18 cellular contexts compared by ENCODE assay signal in genomic region chr5:87125796-87126195, GRCh38.
DNase-seq lines count a peak whose midpoint lies in the region; ATAC-seq and TF ChIP-seq lines count a peak whose summit lies in the region.
"Had no signal": no experiment of that assay in that cellular context is flagged by ENCODE, and none has a peak within 500 bp of the region (broad histone marks: within the 10 kb centered on the region; RNA-seq: fewer than 3 reads in every experiment).

No MANE protein-coding gene starts in this region.

- H3K9ac ChIP-seq in SK-N-SH (peak overlapping the region; percentile 57; the same call in 1 of the 2 replicates), SK-N-MC (ENCODE audit: insufficient read length) (no peak overlapping the region)

- H3F3A ChIP-seq in SK-N-SH (replicated peaks; ENCODE audit: insufficient read depth), result peaks cover 60% of the 10 kb centered on the region

- no peak overlapping the region for H3K4me3 Mint-ChIP-seq in natural killer cell treated with Interleukin-12 subunit alpha and Interleukin-12 subunit beta and Interleukin-15 and Interleukin-18, amount 100 ng/mL, for 72 hours
- H3K4me3 Mint-ChIP-seq: CD8-positive, alpha-beta T cell had no signal

- H3K27ac Mint-ChIP-seq in natural killer cell treated with Interleukin-12 subunit alpha and Interleukin-12 subunit beta and Interleukin-15 and Interleukin-18, amount 100 ng/mL, for 72 hours, result no peak overlapping the region
- H3K27ac Mint-ChIP-seq: CD8-positive, alpha-beta T cell had no signal

- no peak for TF ChIP-seq RAD21 in SK-N-SH (IDR thresholded peaks at IDR 0.05; ENCODE audit: low read length)

- H3K27ac ChIP-seq in SK-N-SH (ENCODE audit: low read depth in 2 of 2, low read length in 1 of 2) (peak overlapping the region; percentile 60 to 94; a peak in 3 of 4 replicates), SK-N-MC (peak overlapping the region; percentile 15; the same call in 1 of the 2 replicates), osteoblast (ENCODE audit: low read depth, low read length) (no peak overlapping the region)
- H3K27ac ChIP-seq: 22Rv1, C4-2B had no signal

- no peaks in the 10 kb centered on the region for H3K9me2 ChIP-seq in SK-N-SH

- H2AFZ ChIP-seq in SK-N-SH (ENCODE audit: low read depth) (peak overlapping the region; percentile 44), osteoblast (ENCODE audit: low read length) (peak overlapping the region; percentile 5)

- CTCF ChIA-PET in SK-N-SH (lab: Yijun Ruan, JAX), result no interaction called here

- peaks cover 24 to 46% of the 10 kb centered on the region in 2 donors for H3K4me1 Mint-ChIP-seq in natural killer cell treated with Interleukin-12 subunit alpha and Interleukin-12 subunit beta and Interleukin-15 and Interleukin-18, amount 100 ng/mL, for 72 hours (ENCODE audit: low read depth in 2 of 2)

- H3K27me3 ChIP-seq in SK-N-SH (ENCODE audit: insufficient read depth) (no peaks in the 10 kb centered on the region), osteoblast (ENCODE audit: insufficient read depth, low read length) (no peaks in the 10 kb centered on the region)

- H3K9me3 ChIP-seq in SK-N-SH, result no peaks in the 10 kb centered on the region
- H3K9me3 ChIP-seq in SK-N-MC (ENCODE audit: low read depth, low read length), result no peaks in the 10 kb centered on the region
- no peaks in the 10 kb centered on the region for H3K9me3 ChIP-seq in osteoblast (ENCODE audit: low read depth, low read length)
- H3K9me3 ChIP-seq: BE2C, HAP-1 had no signal

- H3K36me3 Mint-ChIP-seq in natural killer cell treated with Interleukin-12 subunit alpha and Interleukin-12 subunit beta and Interleukin-15 and Interleukin-18, amount 100 ng/mL, for 72 hours, result no peaks in the 10 kb centered on the region
- H3K36me3 Mint-ChIP-seq: CD8-positive, alpha-beta T cell had no signal

- H3K9me3 Mint-ChIP-seq in natural killer cell treated with Interleukin-12 subunit alpha and Interleukin-12 subunit beta and Interleukin-15 and Interleukin-18, amount 100 ng/mL, for 72 hours, result peaks cover 2% of the 10 kb centered on the region
- H3K9me3 Mint-ChIP-seq: CD8-positive, alpha-beta T cell had no signal

- H3K4me2 ChIP-seq in SK-N-SH (0 out of 2 replicates have a peak overlapping the region, but pooled peaks have one; percentile 18), osteoblast (ENCODE audit: insufficient read depth, low read length) (no peak overlapping the region)

- no peak overlapping the region for H3K4me3 ChIP-seq in SK-N-SH (ENCODE audit: low read depth in 2 of 2, low read length in 1 of 2)
- no peak overlapping the region for H3K4me3 ChIP-seq in SK-N-MC
- no peak overlapping the region for H3K4me3 ChIP-seq in osteoblast (ENCODE audit: insufficient read depth, low read length)
- H3K4me3 ChIP-seq: HAP-1 had no signal

- ATAC-seq in SK-N-SH treated with all-trans-retinoic acid at 6 μM for 48 hours, result no peak
- no peak for ATAC-seq in GM21576 (IDR thresholded peaks at IDR 0.05; ENCODE audit: unreplicated experiment)
- no peak for ATAC-seq in HG02840 (IDR thresholded peaks at IDR 0.05; ENCODE audit: low FRiP score, unreplicated experiment)
- no peak for ATAC-seq in natural killer cell treated with Interleukin-12 subunit alpha and Interleukin-12 subunit beta and Interleukin-15 and Interleukin-18, amount 100 ng/mL, for 72 hours
- ATAC-seq: CD8-positive, alpha-beta T cell had no signal

- POLR2A ChIA-PET in SK-N-SH (lab: Yijun Ruan, JAX), result no interaction called here

- H4K20me1 ChIP-seq in SK-N-SH (ENCODE audit: insufficient read depth), result no peaks in the 10 kb centered on the region
- no peaks in the 10 kb centered on the region for H4K20me1 ChIP-seq in osteoblast (ENCODE audit: insufficient read depth, low read length)

- H3K27me3 Mint-ChIP-seq in natural killer cell treated with Interleukin-12 subunit alpha and Interleukin-12 subunit beta and Interleukin-15 and Interleukin-18, amount 100 ng/mL, for 72 hours, result no peaks in the 10 kb centered on the region

- H3K79me2 ChIP-seq in SK-N-SH (ENCODE audit: insufficient read depth), result no peaks in the 10 kb centered on the region
- no peaks in the 10 kb centered on the region for H3K79me2 ChIP-seq in osteoblast (ENCODE audit: insufficient read depth, low read length)

- DNase-seq in SK-N-SH, result no peak
- no peak for DNase-seq in SK-N-MC (ENCODE audit: low read depth, low spot score)
- no peak for DNase-seq in osteoblast (ENCODE audit: insufficient read length, low spot score, missing footprints)
- no peak for DNase-seq in SIG-M5 (lab: John Stamatoyannopoulos, UW)
- no peak for DNase-seq in natural killer cell treated with Interleukin-12 subunit alpha and Interleukin-12 subunit beta and Interleukin-15 and Interleukin-18, amount 100 ng/mL, for 72 hours (ENCODE audit: low spot score)
- DNase-seq: ACHN; BE2C; CD8-positive, alpha-beta T cell; COR-L47; DMS153; GOT3; Karpas-422 had no signal

- no peak for TF ChIP-seq EP300 in SK-N-SH (IDR thresholded peaks at IDR 0.05; ENCODE audit: borderline replicate concordance in 1 of 2, low read depth in 1 of 2, low read length in 1 of 2)

- peaks cover 0 to 59% of the 10 kb centered on the region in 2 experiments; a peak in 3 of 4 replicates for H3K4me1 ChIP-seq in SK-N-SH (ENCODE audit: control insufficient read depth in 1 of 2, insufficient read depth in 2 of 2, low read depth in 1 of 2, low read length in 1 of 2)
- H3K4me1 ChIP-seq in osteoblast (ENCODE audit: insufficient read depth, low read length), result peaks cover 68% of the 10 kb centered on the region
- H3K4me1 ChIP-seq: BE2C, HAP-1 had no signal

- H3K36me3 ChIP-seq in SK-N-SH (replicated peaks in 1 of 2; ENCODE audit: control insufficient read depth in 1 of 2, insufficient read depth in 2 of 2, low read length in 1 of 2) (no peaks in the 10 kb centered on the region), SK-N-MC (ENCODE audit: insufficient read depth, low read length) (no peaks in the 10 kb centered on the region), osteoblast (ENCODE audit: insufficient read depth, low read length) (no peaks in the 10 kb centered on the region)
- H3K36me3 ChIP-seq: BE2C, HAP-1 had no signal

- TF ChIP-seq CTCF in SK-N-SH (IDR thresholded peaks at IDR 0.05) (no peak), osteoblast (IDR thresholded peaks at IDR 0.05; ENCODE audit: extremely low read depth, low read depth, low read length) (no peak)

TF ChIP-seq in SK-N-SH, 30 proteins besides CTCF, POLR2A, EP300 and RAD21 (continues in another document):
- TF ChIP-seq USF1 (IDR thresholded peaks at IDR 0.05; ENCODE audit: borderline replicate concordance, low read depth), result no peak
- no peak for TF ChIP-seq NRF1 (IDR thresholded peaks at IDR 0.05; ENCODE audit: low read depth, low read length)
- no peak for TF ChIP-seq YY1 (IDR thresholded peaks at IDR 0.05; ENCODE audit: low read depth)
- no peak for TF ChIP-seq TCF12 (IDR thresholded peaks at IDR 0.05)
- TF ChIP-seq MEF2A (IDR thresholded peaks at IDR 0.05; ENCODE audit: borderline replicate concordance, low read depth), result no peak
- no peak for TF ChIP-seq GATA2 (CRISPR knock-in tag; IDR thresholded peaks at IDR 0.05)
- no peak for TF ChIP-seq GABPA (IDR thresholded peaks at IDR 0.05; ENCODE audit: low read depth)
- no peak for TF ChIP-seq IRF3 (IDR thresholded peaks at IDR 0.05; ENCODE audit: low read depth, low read length)
- TF ChIP-seq FOSL2 (IDR thresholded peaks at IDR 0.05; ENCODE audit: borderline replicate concordance, low read depth), result no peak

TF ChIP-seq in SK-N-SH treated with all-trans-retinoic acid at 6 μM for 48 hours, 23 proteins besides CTCF, POLR2A, EP300 and RAD21:
- TF ChIP-seq ZNF70 (CRISPR knock-in tag; IDR thresholded peaks at IDR 0.05) (no peak), BACH2 (CRISPR knock-in tag; IDR thresholded peaks at IDR 0.05; ENCODE audit: borderline replicate concordance) (no peak)
